Comparison of ENCODE assay signal across 16 cellular contexts in the genomic region with DNA sequence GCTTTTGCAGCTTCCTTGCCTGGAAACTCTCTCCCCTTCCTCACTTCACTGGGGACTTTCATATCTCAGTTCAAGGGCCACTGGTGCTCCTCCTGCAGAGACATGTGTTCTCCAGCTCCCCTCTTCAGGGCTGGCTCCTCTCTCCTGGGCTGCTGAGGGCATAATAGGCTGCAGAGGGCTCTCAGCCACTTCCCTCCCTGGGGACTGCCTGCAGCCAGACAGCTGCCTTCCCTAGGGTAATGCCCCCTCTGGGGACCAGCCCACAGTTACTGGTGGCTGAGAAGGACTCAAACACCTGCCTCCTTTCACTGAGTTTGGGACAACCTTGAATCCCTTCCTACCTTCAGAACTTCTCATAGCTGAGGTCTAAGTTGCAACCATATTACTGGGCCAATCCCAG.
A peak's percentile ranks its signal among the peaks of the same experiment; 100 is the strongest.
DNase-seq lines count a peak whose midpoint lies in the region; ATAC-seq and TF ChIP-seq lines count a peak whose summit lies in the region.
"Had no signal": no experiment of that assay in that cellular context is flagged by ENCODE, and none has a peak within 500 bp of the region (broad histone marks: within the 10 kb centered on the region; RNA-seq: fewer than 3 reads in every experiment).

No MANE protein-coding gene starts in this region.

- H3K27me3 ChIP-seq in BLaER1 treated with 17β-estradiol and CSF1 and Interleukin-3, amounts not matched to agents 10 nM and 100 nM, result no peaks in the 10 kb centered on the region
- H3K27me3 ChIP-seq: breast epithelium, right lobe of liver, uterus had no signal

- no peaks in the 10 kb centered on the region for H4K20me1 ChIP-seq in BLaER1 treated with 17β-estradiol and CSF1 and Interleukin-3, amounts not matched to agents 10 nM and 100 nM

- H3K9me3 ChIP-seq in BLaER1 treated with 17β-estradiol and CSF1 and Interleukin-3, amounts not matched to agents 10 nM and 100 nM (replicated peaks in 1 of 11), result peaks cover 16 to 46% (median 20%) of the 10 kb centered on the region in 11 experiments; a peak in 21 of 22 replicates
- H3K9me3 ChIP-seq: right lobe of liver, uterus had no signal

- peaks cover 38% of the 10 kb centered on the region for H3K9me3 Mint-ChIP-seq in WTC11
- H3K9me3 Mint-ChIP-seq: T-helper 1 cell treated with Interleukin-12 subunit alpha and Interleukin-12 subunit beta and Interleukin-4 antibody, amounts not matched to agents 30 μg/mL and 1 μg/mL, for 36 hours had no signal

- H3K36me3 ChIP-seq in BLaER1 treated with 17β-estradiol and CSF1 and Interleukin-3, amounts not matched to agents 10 nM and 100 nM, result no peaks in the 10 kb centered on the region
- H3K36me3 ChIP-seq: breast epithelium, right lobe of liver, uterus had no signal

- DNase-seq in NCI-H345 (lab: John Stamatoyannopoulos, UW), result peak; percentile 78
- no peak for DNase-seq in WTC11 (ENCODE audit: low spot score)
- no peak for DNase-seq in erythroblast (lab: John Stamatoyannopoulos, UW)
- DNase-seq in iPS-NIHi7 (ENCODE audit: extremely low spot score), result no peak
- DNase-seq: CD8-positive, alpha-beta memory T cell; KBM-7; NCI-H1930; right lobe of liver; SHP77; uterus had no signal

- no peak overlapping the region; a peak in 1 of 20 replicates for H3K4me3 ChIP-seq in BLaER1 treated with 17β-estradiol and CSF1 and Interleukin-3, amounts not matched to agents 10 nM and 100 nM
- H3K4me3 ChIP-seq: breast epithelium, right lobe of liver, uterus had no signal

- POLR2A ChIA-PET in WTC11 (lab: Charles Lee), result interaction anchor here (1.0 kb wide), 1 partner anchor 16 kb away, joined by 3 read pairs; no protein-coding TSS in a partner anchor

- H3K4me3 Mint-ChIP-seq in WTC11, result no peak overlapping the region
- H3K4me3 Mint-ChIP-seq: CD8-positive, alpha-beta memory T cell; T-helper 1 cell treated with Interleukin-12 subunit alpha and Interleukin-12 subunit beta and Interleukin-4 antibody, amounts not matched to agents 30 μg/mL and 1 μg/mL, for 36 hours had no signal

- H3K4me1 Mint-ChIP-seq in WTC11, result peaks cover 29% of the 10 kb centered on the region
- H3K4me1 Mint-ChIP-seq: CD8-positive, alpha-beta memory T cell had no signal

- TF ChIP-seq CTCF in WTC11 (IDR thresholded peaks at IDR 0.05), result no peak

- no peak overlapping the region for H3K27ac Mint-ChIP-seq in WTC11
- H3K27ac Mint-ChIP-seq: CD8-positive, alpha-beta memory T cell; T-helper 1 cell treated with Interleukin-12 subunit alpha and Interleukin-12 subunit beta and Interleukin-4 antibody, amounts not matched to agents 30 μg/mL and 1 μg/mL, for 36 hours had no signal

- H3K27me3 Mint-ChIP-seq in WTC11 (ENCODE audit: low read depth), result peaks cover 40% of the 10 kb centered on the region

- peaks cover 15% of the 10 kb centered on the region for H3K36me3 Mint-ChIP-seq in WTC11
- H3K36me3 Mint-ChIP-seq: CD8-positive, alpha-beta memory T cell had no signal

- CTCF ChIA-PET in WTC11 (lab: Charles Lee), result interaction anchor here (1.0 to 1.5 kb wide), 6 partner anchors 11 to 122 kb away, joined by 3 to 4 read pairs (median 3); no protein-coding TSS in a partner anchor

- no peak for TF ChIP-seq POLR2A in erythroblast (IDR thresholded peaks at IDR 0.05; ENCODE audit: low read length)

- peaks cover 0 to 38% (median 30%) of the 10 kb centered on the region in 10 experiments; a peak in 17 of 20 replicates for H3K4me1 ChIP-seq in BLaER1 treated with 17β-estradiol and CSF1 and Interleukin-3, amounts not matched to agents 10 nM and 100 nM
- H3K4me1 ChIP-seq: breast epithelium, right lobe of liver, uterus had no signal

- peak overlapping the region in 10 of 11 experiments; percentile 2 to 87 (median 73); a peak in 18 of 22 replicates for H3K4me2 ChIP-seq in BLaER1 treated with 17β-estradiol and CSF1 and Interleukin-3, amounts not matched to agents 10 nM and 100 nM

- H3K9ac ChIP-seq in BLaER1 treated with 17β-estradiol and CSF1 and Interleukin-3, amounts not matched to agents 10 nM and 100 nM, result 0 out of 22 replicates have a peak overlapping the region, but pooled peaks of 1 of the 11 experiments have one; percentile 3

- H3K27ac ChIP-seq in BLaER1 treated with 17β-estradiol and CSF1 and Interleukin-3, amounts not matched to agents 10 nM and 100 nM, result no peak overlapping the region
- H3K27ac ChIP-seq: breast epithelium, right lobe of liver, uterus had no signal

- ATAC-seq in HG03196 (IDR thresholded peaks at IDR 0.05; ENCODE audit: unreplicated experiment) (peak; percentile 65), WTC11 (peak; percentile 55), HG03039 (IDR thresholded peaks at IDR 0.05; ENCODE audit: unreplicated experiment) (no peak), esophagus mucosa (no peak)
- ATAC-seq: right lobe of liver had no signal

TF ChIP-seq in WTC11, 78 proteins besides CTCF, POLR2A, EP300 and RAD21:
- TF ChIP-seq, protein P1, sequence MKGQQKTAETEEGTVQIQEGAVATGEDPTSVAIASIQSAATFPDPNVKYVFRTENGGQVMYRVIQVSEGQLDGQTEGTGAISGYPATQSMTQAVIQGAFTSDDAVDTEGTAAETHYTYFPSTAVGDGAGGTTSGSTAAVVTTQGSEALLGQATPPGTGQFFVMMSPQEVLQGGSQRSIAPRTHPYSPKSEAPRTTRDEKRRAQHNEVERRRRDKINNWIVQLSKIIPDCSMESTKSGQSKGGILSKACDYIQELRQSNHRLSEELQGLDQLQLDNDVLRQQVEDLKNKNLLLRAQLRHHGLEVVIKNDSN (CRISPR knock-in tag; IDR thresholded peaks at IDR 0.05), result no peak
- no peak for TF ChIP-seq ETV6 (CRISPR knock-in tag; IDR thresholded peaks at IDR 0.05)
- no peak for TF ChIP-seq NFATC4 (CRISPR knock-in tag; IDR thresholded peaks at IDR 0.05)
- TF ChIP-seq ZNF317 (CRISPR knock-in tag; IDR thresholded peaks at IDR 0.05; ENCODE audit: borderline replicate concordance, low read depth), result no peak
- TF ChIP-seq PRRX2 (CRISPR knock-in tag; IDR thresholded peaks at IDR 0.05), result no peak
- TF ChIP-seq HMGA2 (CRISPR knock-in tag; IDR thresholded peaks at IDR 0.05), result no peak
TF ChIP-seq in WTC11: peak in this region for 0.

Comparison
In these comparisons a context has a peak if more than half of its experiments do, and no peak if none do; other contexts are left out.
1. ATAC-seq: peak in HG03196 (single experiment) and WTC11 (single experiment); none in HG03039 (single experiment) and esophagus mucosa (single experiment).